ENCODE assay signal across 28 cellular contexts in genomic region chr5:15092801-15093200, GRCh38.
"Had no signal": no experiment of that assay in that cellular context is flagged by ENCODE, and none has a peak within 500 bp of the region (broad histone marks: within the 10 kb centered on the region; RNA-seq: fewer than 3 reads in every experiment).

No MANE protein-coding gene starts in this region.

- DNase-seq: activated CD4-positive, alpha-beta T cell treated with anti-CD3 and anti-CD28 coated beads, Interleukin-2, amount 10 ng/mL, durations not matched to agents 24 days and 14 days; activated CD4-positive, alpha-beta T cell treated with anti-CD3 and anti-CD28 coated beads, Interleukin-2, amount 50 U/mL, for 48 hours; activated CD8-positive, alpha-beta T cell treated with anti-CD3 and anti-CD28 coated beads, Interleukin-2, amount 10 ng/mL, durations not matched to agents 7 days and 5 days; activated gamma-delta T cell treated with Interleukin-2 at 50 U/mL for 16 hours; activated naive CD4-positive, alpha-beta T cell treated with anti-CD3 and anti-CD28 coated beads for 36 hours; activated naive CD8-positive, alpha-beta T cell treated with anti-CD3 and anti-CD28 coated beads, Interleukin-2, amount 50 U/mL, for 24 hours; activated T-cell treated with anti-CD3 and anti-CD28 coated beads, Interleukin-2, amount 50 U/mL, for 4 hours; Karpas-422; KBM-7; NCI-H1105; NCI-H1417 treated with DMSO at 0.1 percent for 48 hours; NCI-H187 treated with DMSO at 0.1 percent for 48 hours; NCI-H2081; NCI-H2171 treated with DMSO at 0.1 percent for 48 hours; NCI-H2227 treated with DMSO at 0.1 percent for 48 hours; NCI-H446; NCI-H510A treated with DMSO at 0.1 percent for 48 hours; NCI-H526 treated with DMSO at 0.1 percent for 48 hours; NCI-H82; SHP77; SJCRH30; SK-N-SH had no signal

- H3K4me1 Mint-ChIP-seq: activated CD4-positive, alpha-beta T cell treated with anti-CD3 and anti-CD28 coated beads, Interleukin-2, amount 10 ng/mL, durations not matched to agents 24 days and 14 days; activated naive CD8-positive, alpha-beta T cell treated with anti-CD3 and anti-CD28 coated beads, Interleukin-2, amount 50 U/mL, for 24 hours had no signal

- H3K27me3 Mint-ChIP-seq: activated CD4-positive, alpha-beta T cell treated with anti-CD3 and anti-CD28 coated beads, Interleukin-2, amount 10 ng/mL, durations not matched to agents 24 days and 14 days; activated naive CD8-positive, alpha-beta T cell treated with anti-CD3 and anti-CD28 coated beads, Interleukin-2, amount 50 U/mL, for 24 hours had no signal

- H3K9me3 Mint-ChIP-seq: T-helper 2 cell treated with Interferon-gamma antibody and Interleukin-4, amounts not matched to agents 5 μg/mL and 100 μg/mL, for 36 hours had no signal

- ATAC-seq: activated CD8-positive, alpha-beta T cell treated with anti-CD3 and anti-CD28 coated beads, Interleukin-2, amount 10 ng/mL, durations not matched to agents 7 days and 5 days; activated naive CD8-positive, alpha-beta T cell treated with anti-CD3 and anti-CD28 coated beads, Interleukin-2, amount 50 U/mL, for 24 hours; activated T-cell treated with anti-CD3 and anti-CD28 coated beads, Interleukin-2, amount 50 U/mL, for 4 hours; Panc1 had no signal

- H3K4me3 Mint-ChIP-seq: activated CD4-positive, alpha-beta T cell treated with anti-CD3 and anti-CD28 coated beads, Interleukin-2, amount 10 ng/mL, durations not matched to agents 24 days and 14 days; activated CD8-positive, alpha-beta T cell treated with anti-CD3 and anti-CD28 coated beads, Interleukin-2, amount 10 ng/mL, durations not matched to agents 7 days and 5 days; activated naive CD4-positive, alpha-beta T cell treated with anti-CD3 and anti-CD28 coated beads for 36 hours; activated naive CD8-positive, alpha-beta T cell; activated naive CD8-positive, alpha-beta T cell treated with anti-CD3 and anti-CD28 coated beads, Interleukin-2, amount 50 U/mL, for 24 hours; activated T-cell treated with anti-CD3 and anti-CD28 coated beads, Interleukin-2, amount 50 U/mL, for 4 hours; activated T-helper 1 cell treated with anti-CD3 and anti-CD28 coated beads, Interleukin-12 subunit alpha, Interleukin-12 subunit beta, Interleukin-2, Interleukin-4 antibody, amounts not matched to agents 30 ng/mL and 10 ng/mL and 1 ng/mL, durations not matched to agents 14 hours and 24 hours and 36 hours; brain; T-helper 1 cell treated with Interleukin-12 subunit alpha and Interleukin-12 subunit beta and Interleukin-4 antibody, amounts not matched to agents 30 μg/mL and 1 μg/mL, for 36 hours; T-helper 2 cell treated with Interferon-gamma antibody and Interleukin-4, amounts not matched to agents 5 μg/mL and 100 μg/mL, for 36 hours had no signal

- H3K36me3 Mint-ChIP-seq: brain had no signal

- H3K27ac Mint-ChIP-seq: activated CD4-positive, alpha-beta T cell treated with anti-CD3 and anti-CD28 coated beads, Interleukin-2, amount 10 ng/mL, durations not matched to agents 24 days and 14 days; activated CD8-positive, alpha-beta T cell treated with anti-CD3 and anti-CD28 coated beads, Interleukin-2, amount 10 ng/mL, durations not matched to agents 7 days and 5 days; activated naive CD4-positive, alpha-beta T cell treated with anti-CD3 and anti-CD28 coated beads for 36 hours; activated naive CD8-positive, alpha-beta T cell; activated naive CD8-positive, alpha-beta T cell treated with anti-CD3 and anti-CD28 coated beads, Interleukin-2, amount 50 U/mL, for 24 hours; activated T-helper 1 cell treated with anti-CD3 and anti-CD28 coated beads, Interleukin-12 subunit alpha, Interleukin-12 subunit beta, Interleukin-2, Interleukin-4 antibody, amounts not matched to agents 30 ng/mL and 10 ng/mL and 1 ng/mL, durations not matched to agents 14 hours and 24 hours and 36 hours; brain; T-helper 1 cell treated with Interleukin-12 subunit alpha and Interleukin-12 subunit beta and Interleukin-4 antibody, amounts not matched to agents 30 μg/mL and 1 μg/mL, for 36 hours; T-helper 2 cell treated with Interferon-gamma antibody and Interleukin-4, amounts not matched to agents 5 μg/mL and 100 μg/mL, for 36 hours had no signal
